Comparison of ENCODE assay signal across 32 cellular contexts in the genomic region with DNA sequence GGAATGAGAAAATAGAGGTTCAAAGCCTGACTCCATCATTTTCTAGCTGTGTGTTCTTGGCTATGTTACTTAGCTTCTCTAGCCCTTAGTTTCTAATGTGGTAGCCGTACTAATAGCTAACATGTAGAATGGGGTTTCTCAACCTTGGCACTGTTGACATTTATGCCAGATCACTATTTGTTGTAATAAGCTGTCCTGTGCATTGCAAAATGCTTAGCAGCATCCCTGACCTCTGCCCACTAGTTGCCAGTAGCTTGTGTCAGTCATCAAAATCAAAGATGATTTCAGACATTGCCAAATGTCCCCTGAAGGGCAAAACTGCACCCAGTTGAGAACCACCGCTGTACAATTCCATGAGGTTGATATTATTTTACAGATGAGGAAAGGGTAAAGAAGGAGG. TPM values are rescaled to one million over a fixed set of nuclear protein-coding genes. Genes with fewer than 3 reads are reported as not detected.
"Had no signal": no experiment of that assay in that cellular context is flagged by ENCODE, and none has a peak within 500 bp of the region (broad histone marks: within the 10 kb centered on the region; RNA-seq: fewer than 3 reads in every experiment).

No MANE protein-coding gene starts in this region.

- DNase-seq: activated B cell treated with CpG ODN at 0.5 μM for 24 hours; activated CD4-positive, alpha-beta T cell treated with anti-CD3 and anti-CD28 coated beads for 48 hours; activated CD4-positive, alpha-beta T cell treated with anti-CD3 and anti-CD28 coated beads, Interleukin-2, amount 50 U/mL, for 1 hour; activated CD4-positive, alpha-beta T cell treated with anti-CD3 and anti-CD28 coated beads, Interleukin-2, amount 50 U/mL, for 48 hours; activated CD8-positive, alpha-beta memory T cell treated with anti-CD3 and anti-CD28 coated beads for 24 hours; activated CD8-positive, alpha-beta T cell treated with anti-CD3 and anti-CD28 coated beads for 36 hours; activated effector memory CD4-positive, alpha-beta T cell treated with Interleukin-2 at 50 U/mL for 16 hours; activated naive CD4-positive, alpha-beta T cell treated with anti-CD3 and anti-CD28 coated beads for 36 hours; activated naive CD8-positive, alpha-beta T cell treated with anti-CD3 and anti-CD28 coated beads for 36 hours; activated naive CD8-positive, alpha-beta T cell treated with anti-CD3 and anti-CD28 coated beads, Interleukin-2, amount 50 U/mL, for 24 hours; activated T-cell treated with anti-CD3 and anti-CD28 coated beads, Interleukin-2, amount 50 U/mL, for 4 hours; adrenal gland; central memory CD4-positive, alpha-beta T cell; cerebellar nuclear complex; colonic mucosa; effector memory CD4-positive, alpha-beta T cell; endodermal cell; esophagus squamous epithelium; foreskin fibroblast; head of caudate nucleus; T-helper 1 cell; T-helper 17 cell; T1000; WERI-Rb-1 had no signal

- H3K9me3 ChIP-seq: adrenal gland, ascending aorta, breast epithelium, colonic mucosa, esophagus squamous epithelium had no signal

- ATAC-seq: activated CD4-positive, CD25-positive, alpha-beta regulatory T cell treated with anti-CD3 and anti-CD28 coated beads, Interleukin-2, amount 50 U/mL, for 24 hours; activated CD8-positive, alpha-beta T cell treated with anti-CD3 and anti-CD28 coated beads for 36 hours; activated naive CD8-positive, alpha-beta T cell treated with anti-CD3 and anti-CD28 coated beads, Interleukin-2, amount 50 U/mL, for 24 hours; activated T-cell treated with anti-CD3 and anti-CD28 coated beads, Interleukin-2, amount 50 U/mL, for 4 hours; activated T-helper 17 cell treated with anti-CD3 and anti-CD28 coated beads, Interleukin-2, amount 50 U/mL, for 72 hours; T-helper 17 cell had no signal

- H3K36me3 Mint-ChIP-seq: activated naive CD4-positive, alpha-beta T cell treated with anti-CD3 and anti-CD28 coated beads, Interleukin-2, amount 50 U/mL, for 24 hours; activated naive CD8-positive, alpha-beta T cell treated with anti-CD3 and anti-CD28 coated beads for 36 hours; brain had no signal

- H3K27me3 ChIP-seq: adrenal gland, ascending aorta, breast epithelium, cardiac muscle cell, colonic mucosa, esophagus squamous epithelium had no signal

- H3K36me3 ChIP-seq: adrenal gland, ascending aorta, breast epithelium, cardiac muscle cell, colonic mucosa, esophagus squamous epithelium, WERI-Rb-1 had no signal

- H3K9me3 Mint-ChIP-seq: activated B cell treated with CpG ODN at 0.5 μM for 24 hours; activated CD8-positive, alpha-beta T cell treated with anti-CD3 and anti-CD28 coated beads for 36 hours; activated naive CD4-positive, alpha-beta T cell treated with anti-CD3 and anti-CD28 coated beads for 36 hours; activated naive CD4-positive, alpha-beta T cell treated with anti-CD3 and anti-CD28 coated beads, Interleukin-2, amount 50 U/mL, for 24 hours; activated naive CD8-positive, alpha-beta T cell treated with anti-CD3 and anti-CD28 coated beads for 36 hours; activated naive CD8-positive, alpha-beta T cell treated with anti-CD3 and anti-CD28 coated beads, Interleukin-2, amount 50 U/mL, for 24 hours; activated T-cell treated with anti-CD3 and anti-CD28 coated beads, Interleukin-2, amount 50 U/mL, for 4 hours; endodermal cell; T-helper 2 cell treated with Interferon-gamma antibody and Interleukin-4, amounts not matched to agents 5 μg/mL and 100 μg/mL, for 36 hours had no signal

- H3K4me3 ChIP-seq: adrenal gland, ascending aorta, breast epithelium, cardiac muscle cell, colonic mucosa, esophagus squamous epithelium had no signal

- H3K4me1 Mint-ChIP-seq: activated B cell treated with CpG ODN at 0.5 μM for 24 hours; activated naive CD4-positive, alpha-beta T cell treated with anti-CD3 and anti-CD28 coated beads, Interleukin-2, amount 50 U/mL, for 24 hours; activated naive CD8-positive, alpha-beta T cell treated with anti-CD3 and anti-CD28 coated beads for 36 hours; activated naive CD8-positive, alpha-beta T cell treated with anti-CD3 and anti-CD28 coated beads, Interleukin-2, amount 50 U/mL, for 24 hours; activated T-helper 17 cell treated with anti-CD3 and anti-CD28 coated beads, Interleukin-2, amount 50 U/mL, for 72 hours; endodermal cell; T-helper 17 cell had no signal

- H3K27ac Mint-ChIP-seq: activated B cell treated with CpG ODN at 0.5 μM for 24 hours; activated CD8-positive, alpha-beta T cell treated with anti-CD3 and anti-CD28 coated beads for 36 hours; activated naive CD4-positive, alpha-beta T cell treated with anti-CD3 and anti-CD28 coated beads for 36 hours; activated naive CD4-positive, alpha-beta T cell treated with anti-CD3 and anti-CD28 coated beads, Interleukin-2, amount 50 U/mL, for 24 hours; activated naive CD8-positive, alpha-beta T cell treated with anti-CD3 and anti-CD28 coated beads for 36 hours; activated naive CD8-positive, alpha-beta T cell treated with anti-CD3 and anti-CD28 coated beads, Interleukin-2, amount 50 U/mL, for 24 hours; activated T-helper 17 cell treated with anti-CD3 and anti-CD28 coated beads, Interleukin-2, amount 50 U/mL, for 72 hours; brain; endodermal cell; T-helper 17 cell; T-helper 2 cell treated with Interferon-gamma antibody and Interleukin-4, amounts not matched to agents 5 μg/mL and 100 μg/mL, for 36 hours had no signal

- H3K4me3 Mint-ChIP-seq: activated B cell treated with CpG ODN at 0.5 μM for 24 hours; activated CD8-positive, alpha-beta T cell treated with anti-CD3 and anti-CD28 coated beads for 36 hours; activated naive CD4-positive, alpha-beta T cell treated with anti-CD3 and anti-CD28 coated beads for 36 hours; activated naive CD4-positive, alpha-beta T cell treated with anti-CD3 and anti-CD28 coated beads, Interleukin-2, amount 50 U/mL, for 24 hours; activated naive CD8-positive, alpha-beta T cell treated with anti-CD3 and anti-CD28 coated beads for 36 hours; activated naive CD8-positive, alpha-beta T cell treated with anti-CD3 and anti-CD28 coated beads, Interleukin-2, amount 50 U/mL, for 24 hours; activated T-cell treated with anti-CD3 and anti-CD28 coated beads, Interleukin-2, amount 50 U/mL, for 4 hours; activated T-helper 17 cell treated with anti-CD3 and anti-CD28 coated beads, Interleukin-2, amount 50 U/mL, for 72 hours; brain; endodermal cell; T-helper 17 cell; T-helper 2 cell treated with Interferon-gamma antibody and Interleukin-4, amounts not matched to agents 5 μg/mL and 100 μg/mL, for 36 hours had no signal

- H3K4me1 ChIP-seq: adrenal gland, ascending aorta, breast epithelium, colonic mucosa, esophagus squamous epithelium had no signal

- H3K27me3 Mint-ChIP-seq: activated B cell treated with CpG ODN at 0.5 μM for 24 hours; activated CD8-positive, alpha-beta T cell treated with anti-CD3 and anti-CD28 coated beads for 36 hours; activated naive CD4-positive, alpha-beta T cell treated with anti-CD3 and anti-CD28 coated beads, Interleukin-2, amount 50 U/mL, for 24 hours; activated naive CD8-positive, alpha-beta T cell treated with anti-CD3 and anti-CD28 coated beads, Interleukin-2, amount 50 U/mL, for 24 hours; brain; T-helper 17 cell had no signal

- H3K27ac ChIP-seq: adrenal gland, ascending aorta, breast epithelium, cardiac muscle cell, colonic mucosa, esophagus squamous epithelium, WERI-Rb-1 had no signal

RNA-seq across cellular contexts. Expression of gene ADAMTS3, which starts 18.3 kb away (rescaled TPM):
- total RNA-seq: activated B cell treated with CpG ODN at 0.5 μM for 24 hours; activated CD8-positive, alpha-beta T cell treated with anti-CD3 and anti-CD28 coated beads for 36 hours; activated naive CD4-positive, alpha-beta T cell treated with anti-CD3 and anti-CD28 coated beads for 36 hours; activated naive CD8-positive, alpha-beta T cell treated with anti-CD3 and anti-CD28 coated beads for 36 hours; activated T-helper 17 cell treated with anti-CD3 and anti-CD28 coated beads, Interleukin-2, amount 50 U/mL, for 72 hours; T-helper 17 cell had no signal
